ENCODE assay signal across 8 cellular contexts in the genomic region with DNA sequence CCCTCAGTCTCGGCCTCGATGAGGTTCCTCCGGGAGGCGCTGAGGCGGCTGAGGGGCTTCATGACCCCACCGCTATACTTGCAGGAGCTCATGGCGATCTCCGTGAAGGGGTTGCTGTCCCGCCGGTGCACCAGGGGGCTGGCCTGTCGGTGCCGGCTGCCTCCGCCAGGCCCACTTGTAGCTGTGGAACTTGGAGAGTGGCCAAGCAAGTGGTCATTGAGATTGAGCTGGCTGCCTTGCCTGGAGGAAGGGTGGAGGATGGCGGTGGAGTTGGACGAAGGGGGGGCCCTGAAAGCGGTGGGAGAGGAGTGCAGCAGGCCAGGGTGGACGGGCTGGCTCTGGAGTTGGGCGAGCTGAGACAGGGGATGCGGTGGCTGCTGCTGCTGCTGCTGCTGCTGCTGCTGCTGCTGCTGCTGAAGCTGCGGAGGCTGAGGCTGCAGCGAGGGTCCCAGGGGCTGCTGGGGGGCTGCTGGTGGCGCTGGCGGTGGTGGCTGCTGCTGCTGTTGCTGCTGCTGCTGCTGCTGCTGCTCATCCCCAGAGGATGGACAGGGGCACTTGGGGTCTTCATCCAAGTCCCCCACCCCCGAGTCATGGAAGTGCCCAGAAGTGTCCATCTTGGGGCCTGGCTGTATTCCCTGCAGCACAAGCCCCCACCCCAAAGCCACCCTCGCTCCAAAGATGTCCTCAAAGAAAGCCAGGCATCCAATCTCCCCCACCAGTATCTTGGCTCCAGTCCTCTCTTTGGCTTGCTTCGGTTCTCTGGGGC. TPM values are rescaled to one million over a fixed set of nuclear protein-coding genes. Genes with fewer than 3 reads are reported as not detected.
DNase-seq lines count a peak whose midpoint lies in the region; ATAC-seq and TF ChIP-seq lines count a peak whose summit lies in the region.

No MANE protein-coding gene starts in this region.

- H3K9me3 ChIP-seq in tibial nerve, result no peaks in the 10 kb centered on the region
- H3K9me3 ChIP-seq in CD8-positive, alpha-beta T cell (ENCODE audit: low read length), result no peaks in the 10 kb centered on the region

- no peaks in the 10 kb centered on the region for H3K9me3 Mint-ChIP-seq in CD8-positive, alpha-beta T cell

- WGBS in tibial nerve, 2 donors, result 2 to 12% methylated on average over 10 to 22 of the region's 26 CpGs

- TF ChIP-seq CTCF in tibial nerve (IDR thresholded peaks at IDR 0.05) (no peak), GM13976 (IDR thresholded peaks at IDR 0.05; ENCODE audit: borderline replicate concordance, control extremely low read depth, extremely low read depth, insufficient read depth, missing control alignments) (no peak)
- no peak for TF ChIP-seq CTCF in CD8-positive, alpha-beta T cell (IDR thresholded peaks at IDR 0.05)

- no peaks in the 10 kb centered on the region for H3K36me3 ChIP-seq in tibial nerve
- H3K36me3 ChIP-seq in CD8-positive, alpha-beta T cell (ENCODE audit: insufficient read depth, low read length), result no peaks in the 10 kb centered on the region

- POLR2A ChIA-PET in CD8-positive, alpha-beta T cell (lab: Charles Lee), result no interaction called here

- in situ Hi-C loops in GM13976 (cut with MboI; ENCODE audit: low sequenced_read_pairs, unreplicated experiment), result no loop called here

- H3K27ac ChIP-seq in layer of hippocampus (ENCODE audit: low read depth, low read length) (peak overlapping the region; percentile 30), tibial nerve (no peak overlapping the region)
- no peak overlapping the region for H3K27ac ChIP-seq in CD8-positive, alpha-beta T cell (ENCODE audit: low read depth, low read length)

- DNase-seq in NCI-H748 (lab: John Stamatoyannopoulos, UW; ENCODE audit: unreplicated experiment), result peak; percentile 69
- no peak for DNase-seq in NCI-H748 treated with DMSO at 0.1 percent for 48 hours (lab: John Stamatoyannopoulos, UW)
- DNase-seq in anterior cingulate cortex (lab: John Stamatoyannopoulos, UW), result peak in 50 of 58 donors; percentile 26 to 79 (median 61)
- DNase-seq in tibial nerve (ENCODE audit: low spot score in 2 of 2), result peak in 1 of 2 donors; percentile 28
- DNase-seq in CD8-positive, alpha-beta T cell, result no peak
- no peak for DNase-seq in GM13976 (ENCODE audit: low spot score)
- no peak for DNase-seq in activated CD4-positive, alpha-beta T cell treated with anti-CD3 and anti-CD28 coated beads, Interleukin-2, amount 50 U/mL, for 4 hours

- peaks cover 32% of the 10 kb centered on the region for H3K27me3 Mint-ChIP-seq in CD8-positive, alpha-beta T cell (ENCODE audit: low read depth)

- TF ChIP-seq EP300 in tibial nerve (IDR thresholded peaks at IDR 0.05), result no peak

- intact Hi-C loops in CD8-positive, alpha-beta T cell (cut with DNase I, micrococcal nuclease), result no loop called here

- TF ChIP-seq POLR2A in tibial nerve (IDR thresholded peaks at IDR 0.05), result no peak

- no peak overlapping the region for H3K4me3 Mint-ChIP-seq in CD8-positive, alpha-beta T cell

- peaks cover 0 to 38% (median 15%) of the 10 kb centered on the region in 4 donors for H3K4me1 ChIP-seq in tibial nerve
- H3K4me1 ChIP-seq in CD8-positive, alpha-beta T cell (ENCODE audit: insufficient read depth, low read length), result peaks cover 8% of the 10 kb centered on the region

- no peaks in the 10 kb centered on the region for H3K36me3 Mint-ChIP-seq in CD8-positive, alpha-beta T cell

- no peaks in the 10 kb centered on the region for H3K27me3 ChIP-seq in layer of hippocampus (ENCODE audit: control insufficient read depth, insufficient read depth, low read length)
- H3K27me3 ChIP-seq in tibial nerve, result peaks cover 0 to 57% of the 10 kb centered on the region in 2 donors
- peaks cover 6% of the 10 kb centered on the region for H3K27me3 ChIP-seq in CD8-positive, alpha-beta T cell (ENCODE audit: insufficient read depth, low read length)

- CTCF ChIA-PET in CD8-positive, alpha-beta T cell (lab: Charles Lee), result interaction anchor here (1.2 kb wide), 1 partner anchor 147 kb away, joined by 3 read pairs; no protein-coding TSS in a partner anchor

- no peak overlapping the region for H3K27ac Mint-ChIP-seq in CD8-positive, alpha-beta T cell

- H3K4me3 ChIP-seq in tibial nerve, result peak overlapping the region in 3 of 4 donors; percentile 14 to 44 (median 21)
- no peak overlapping the region for H3K4me3 ChIP-seq in CD8-positive, alpha-beta T cell (ENCODE audit: low read depth, low read length)

- H3K4me1 Mint-ChIP-seq in CD8-positive, alpha-beta T cell (ENCODE audit: low read depth), result peaks cover 16% of the 10 kb centered on the region

- no peak for ATAC-seq in CD8-positive, alpha-beta T cell

RNA-seq across cellular contexts. Expression of a gene that starts 0.5 kb away (rescaled TPM):
- under 1 TPM; 0.21 to 0.78 (median 0.26) TPM for total RNA-seq in tibial nerve
- under 1 TPM in 1 of 2 experiments, not detected in 1; 0.03 TPM for total RNA-seq in CD8-positive, alpha-beta T cell

Comparison
In these comparisons a context has a peak if more than half of its experiments do, and no peak if none do; other contexts are left out.
1. DNase-seq: peak in NCI-H748 (single experiment) and anterior cingulate cortex (50 of 58); none in NCI-H748 treated with DMSO at 0.1 percent for 48 hours (single experiment), CD8-positive, alpha-beta T cell (0 of 7), GM13976 (single experiment) and activated CD4-positive, alpha-beta T cell treated with anti-CD3 and anti-CD28 coated beads, Interleukin-2, amount 50 U/mL, for 4 hours (0 of 2).